In genomic region chr1:229756666-229757065, GRCh38 we compare ENCODE assay signal across 18 cellular contexts.
DNase-seq lines count a peak whose midpoint lies in the region; ATAC-seq, FAIRE-seq and TF ChIP-seq lines count a peak whose summit lies in the region.
"Had no signal": no experiment of that assay in that cellular context is flagged by ENCODE, and none has a peak within 500 bp of the region (broad histone marks: within the 10 kb centered on the region; RNA-seq: fewer than 3 reads in every experiment).

No MANE protein-coding gene starts in this region.

- H2BK12ac ChIP-seq in mesenchymal stem cell (ENCODE audit: low read length in 2 of 2), result no peak overlapping the region

- no peak overlapping the region for H2AK5ac ChIP-seq in mesenchymal stem cell (ENCODE audit: low read length, severe bottlenecking)

- TF ChIP-seq CTCF in RWPE2 (IDR thresholded peaks at IDR 0.05; ENCODE audit: poor library complexity, severe bottlenecking) (no peak), fibroblast of pulmonary artery (IDR thresholded peaks at IDR 0.05; ENCODE audit: low read length, missing control alignments) (no peak), smooth muscle cell (IDR thresholded peaks at IDR 0.05; ENCODE audit: borderline replicate concordance, insufficient read depth, poor library complexity, severe bottlenecking) (no peak)

- H3K4me3 ChIP-seq in RWPE2 (ENCODE audit: severe bottlenecking), result no peak overlapping the region
- H3K4me3 ChIP-seq in fibroblast of pulmonary artery (replicated peaks; ENCODE audit: low read depth, low read length), result no peak overlapping the region
- H3K4me3 ChIP-seq in smooth muscle cell, result no peak overlapping the region
- no peak overlapping the region for H3K4me3 ChIP-seq in mesenchymal stem cell (ENCODE audit: insufficient read depth in 1 of 2, low read depth in 1 of 2, low read length in 2 of 2)
- H3K4me3 ChIP-seq: GM12878, skin epidermis had no signal

- H3K9ac ChIP-seq in smooth muscle cell (ENCODE audit: low read depth) (no peak overlapping the region), mesenchymal stem cell (ENCODE audit: low read length) (no peak overlapping the region)

- no peaks in the 10 kb centered on the region for H3K4me1 ChIP-seq in RWPE2 (ENCODE audit: insufficient read depth, poor library complexity, severe bottlenecking)
- no peaks in the 10 kb centered on the region for H3K4me1 ChIP-seq in smooth muscle cell (ENCODE audit: low read depth)
- H3K4me1 ChIP-seq in mesenchymal stem cell (ENCODE audit: control insufficient read depth, insufficient read depth, low read depth, low read length), result peaks cover 10% of the 10 kb centered on the region

- DNase-seq in H54 (ENCODE audit: insufficient read length, low spot score) (peak; percentile 24), RWPE2 (ENCODE audit: low spot score) (no peak), fibroblast of pulmonary artery (ENCODE audit: low read depth) (peak; percentile 8), smooth muscle cell (lab: John Stamatoyannopoulos, UW; ENCODE audit: unreplicated experiment) (no peak), T-helper 17 cell (no peak), mesenchymal stem cell (no peak)
- DNase-seq: activated CD8-positive, alpha-beta T cell treated with anti-CD3 and anti-CD28 coated beads, Interleukin-2, amount 10 ng/mL, durations not matched to agents 7 days and 5 days; activated naive CD4-positive, alpha-beta T cell; caudate nucleus; NCI-H1105; RPMI8226; T-helper 9 cell had no signal

- H3K36me3 Mint-ChIP-seq in T-helper 17 cell (ENCODE audit: low read depth), result peaks cover 3% of the 10 kb centered on the region

- no peak overlapping the region for H2BK15ac ChIP-seq in mesenchymal stem cell (ENCODE audit: low read depth, poor library complexity, severe bottlenecking)

- H3K23ac ChIP-seq in mesenchymal stem cell (ENCODE audit: low read length in 2 of 2), result no peak overlapping the region

- no peak overlapping the region for H2AFZ ChIP-seq in smooth muscle cell (ENCODE audit: low read depth)
- H2AFZ ChIP-seq in mesenchymal stem cell (ENCODE audit: low read depth, low read length), result no peak overlapping the region

- no peaks in the 10 kb centered on the region for H3K79me1 ChIP-seq in mesenchymal stem cell (replicated peaks; ENCODE audit: low read length, poor library complexity, severe bottlenecking)

- peaks cover 28% of the 10 kb centered on the region for H3K27me3 Mint-ChIP-seq in T-helper 17 cell

- no peak overlapping the region for H3K27ac ChIP-seq in RWPE2 (ENCODE audit: poor library complexity, severe bottlenecking)
- peak overlapping the region; percentile 68 for H3K27ac ChIP-seq in smooth muscle cell (ENCODE audit: low read depth)
- no peak overlapping the region for H3K27ac ChIP-seq in mesenchymal stem cell (ENCODE audit: low read length, poor library complexity, severe bottlenecking)
- H3K27ac ChIP-seq: epithelial cell of prostate, skin epidermis had no signal

- no peaks in the 10 kb centered on the region for H4K20me1 ChIP-seq in smooth muscle cell (ENCODE audit: low read depth)

- no peak overlapping the region for H3K4ac ChIP-seq in mesenchymal stem cell (ENCODE audit: low read depth in 1 of 2, low read length in 2 of 2)

- H3K36me3 ChIP-seq in RWPE2 (ENCODE audit: low read depth) (no peaks in the 10 kb centered on the region), smooth muscle cell (ENCODE audit: low read depth) (no peaks in the 10 kb centered on the region), mesenchymal stem cell (ENCODE audit: control insufficient read depth in 1 of 2, insufficient read depth in 2 of 2, low read depth in 1 of 2, low read length in 2 of 2) (no peaks in the 10 kb centered on the region)

- H3K79me2 ChIP-seq in smooth muscle cell (ENCODE audit: low read depth), result no peaks in the 10 kb centered on the region

- no peak overlapping the region for H4K91ac ChIP-seq in mesenchymal stem cell (ENCODE audit: low read length)

- no peak overlapping the region for H3K27ac Mint-ChIP-seq in T-helper 17 cell
- H3K27ac Mint-ChIP-seq: activated CD8-positive, alpha-beta T cell treated with anti-CD3 and anti-CD28 coated beads, Interleukin-2, amount 10 ng/mL, durations not matched to agents 7 days and 5 days had no signal

- H3K14ac ChIP-seq in mesenchymal stem cell (ENCODE audit: low read length in 2 of 2), result no peak overlapping the region

- no peak overlapping the region for H4K8ac ChIP-seq in mesenchymal stem cell (ENCODE audit: low read length)

- H3K9me3 ChIP-seq in RWPE2 (ENCODE audit: severe bottlenecking), result no peaks in the 10 kb centered on the region
- H3K9me3 ChIP-seq in smooth muscle cell (replicated peaks; ENCODE audit: low read depth), result no peaks in the 10 kb centered on the region
- no peaks in the 10 kb centered on the region for H3K9me3 ChIP-seq in T-helper 17 cell (ENCODE audit: control insufficient read depth, low read length, poor library complexity, severe bottlenecking)
- H3K9me3 ChIP-seq in mesenchymal stem cell (ENCODE audit: control insufficient read depth, low read length), result peaks cover 9% of the 10 kb centered on the region

- H3K4me2 ChIP-seq in smooth muscle cell (no peak overlapping the region), mesenchymal stem cell (ENCODE audit: low read length, poor library complexity, severe bottlenecking) (no peak overlapping the region)

- no peak overlapping the region for H2BK120ac ChIP-seq in mesenchymal stem cell (ENCODE audit: low read depth, low read length)

- H3K4me1 Mint-ChIP-seq in T-helper 17 cell, result peaks cover 2% of the 10 kb centered on the region
- H3K4me1 Mint-ChIP-seq: neural crest cell had no signal

- TF ChIP-seq POLR2A in H54 (IDR thresholded peaks at IDR 0.05; ENCODE audit: low read depth, low read length), result no peak

- H3K18ac ChIP-seq in mesenchymal stem cell (ENCODE audit: low read depth in 1 of 2, low read length in 2 of 2), result no peak overlapping the region

- ATAC-seq in RWPE2 (ENCODE audit: low read depth) (peak; percentile 58; the same call in 1 of the 3 replicates), T-helper 17 cell (no peak), HG02763 (IDR thresholded peaks at IDR 0.05; ENCODE audit: unreplicated experiment) (no peak)
- ATAC-seq: activated CD8-positive, alpha-beta T cell treated with anti-CD3 and anti-CD28 coated beads, Interleukin-2, amount 10 ng/mL, durations not matched to agents 7 days and 5 days; GM12878 had no signal

- H3F3A ChIP-seq in smooth muscle cell (ENCODE audit: low read depth), result peaks cover 6% of the 10 kb centered on the region

- H3K27me3 ChIP-seq in RWPE2 (ENCODE audit: insufficient read depth, poor library complexity, severe bottlenecking) (no peaks in the 10 kb centered on the region), smooth muscle cell (ENCODE audit: low read depth) (no peaks in the 10 kb centered on the region), mesenchymal stem cell (ENCODE audit: control insufficient read depth in 1 of 2, insufficient read depth in 1 of 2, low read length in 2 of 2) (no peaks in the 10 kb centered on the region)

- 37% methylated on average over 4 of the region's 4 CpGs for WGBS in smooth muscle cell (ENCODE audit: low lambda C conversion rate)
- WGBS in mesenchymal stem cell, result 41% methylated on average over 4 of the region's 4 CpGs

- no peak overlapping the region for H3K4me3 Mint-ChIP-seq in T-helper 17 cell
- H3K4me3 Mint-ChIP-seq: activated CD8-positive, alpha-beta T cell treated with anti-CD3 and anti-CD28 coated beads, Interleukin-2, amount 10 ng/mL, durations not matched to agents 7 days and 5 days; neural crest cell had no signal

- no peak for FAIRE-seq in H54 (lab: Jason Lieb, UNC)
- FAIRE-seq: D721Med, GM12878 had no signal

- no peak overlapping the region for H2BK5ac ChIP-seq in mesenchymal stem cell (ENCODE audit: low read depth, low read length, poor library complexity, severe bottlenecking)

Comparison
In these comparisons a context has a peak if more than half of its experiments do, and no peak if none do; other contexts are left out.
1. DNase-seq: peak in H54 (single experiment) and fibroblast of pulmonary artery (single experiment); none in RWPE2 (single experiment), smooth muscle cell (single experiment), T-helper 17 cell (0 of 3) and mesenchymal stem cell (single experiment).